ENCODE assay signal across 1 cellular context in the genomic region with DNA sequence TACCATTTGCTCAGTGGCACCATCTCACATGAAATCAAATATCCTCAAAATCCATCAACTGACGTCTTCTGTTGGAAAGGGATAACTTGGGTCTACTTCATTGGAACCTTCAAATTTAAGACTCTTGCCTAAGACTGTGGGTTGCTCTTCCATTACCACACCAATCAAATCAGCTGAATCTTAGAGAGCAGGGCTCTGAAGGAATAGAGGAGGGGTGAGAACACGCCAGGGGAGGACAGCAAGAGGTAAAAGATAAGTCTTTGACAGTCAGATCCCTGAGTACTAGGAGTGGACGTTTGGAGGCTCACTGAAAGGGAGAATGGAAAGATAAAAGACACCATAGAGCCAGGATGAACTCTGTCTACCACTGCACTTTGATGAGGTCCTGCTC.
TF ChIP-seq lines count a peak whose summit lies in the region.

No MANE protein-coding gene starts in this region.

TF ChIP-seq in GM12878, 131 proteins besides CTCF, POLR2A, EP300 and RAD21 (continued from another document):
- TF ChIP-seq ZNF274 (IDR thresholded peaks at IDR 0.05; ENCODE audit: insufficient read depth, insufficient read length) (no peak), RUNX3 (IDR thresholded peaks at IDR 0.05; ENCODE audit: low read length) (no peak), RBBP5 (conservative IDR thresholded peaks at IDR 0.05) (no peak)
- TF ChIP-seq, protein P1, sequence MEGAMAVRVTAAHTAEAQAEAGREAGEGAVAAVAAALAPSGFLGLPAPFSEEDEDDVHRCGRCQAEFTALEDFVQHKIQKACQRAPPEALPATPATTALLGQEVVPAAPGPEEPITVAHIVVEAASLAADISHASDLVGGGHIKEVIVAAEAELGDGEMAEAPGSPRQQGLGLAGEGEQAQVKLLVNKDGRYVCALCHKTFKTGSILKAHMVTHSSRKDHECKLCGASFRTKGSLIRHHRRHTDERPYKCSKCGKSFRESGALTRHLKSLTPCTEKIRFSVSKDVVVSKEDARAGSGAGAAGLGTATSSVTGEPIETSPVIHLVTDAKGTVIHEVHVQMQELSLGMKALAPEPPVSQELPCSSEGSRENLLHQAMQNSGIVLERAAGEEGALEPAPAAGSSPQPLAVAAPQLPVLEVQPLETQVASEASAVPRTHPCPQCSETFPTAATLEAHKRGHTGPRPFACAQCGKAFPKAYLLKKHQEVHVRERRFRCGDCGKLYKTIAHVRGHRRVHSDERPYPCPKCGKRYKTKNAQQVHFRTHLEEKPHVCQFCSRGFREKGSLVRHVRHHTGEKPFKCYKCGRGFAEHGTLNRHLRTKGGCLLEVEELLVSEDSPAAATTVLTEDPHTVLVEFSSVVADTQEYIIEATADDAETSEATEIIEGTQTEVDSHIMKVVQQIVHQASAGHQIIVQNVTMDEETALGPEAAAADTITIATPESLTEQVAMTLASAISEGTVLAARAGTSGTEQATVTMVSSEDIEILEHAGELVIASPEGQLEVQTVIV (IDR thresholded peaks at IDR 0.05; ENCODE audit: borderline replicate concordance, partially characterized antibody) = no peak
